In genomic region chr5:42749020-42749419, GRCh38 we compare ENCODE assay signal across 20 cellular contexts. TPM values are rescaled to one million over a fixed set of nuclear protein-coding genes. Genes with fewer than 3 reads are reported as not detected.
A peak's percentile ranks its signal among the peaks of the same experiment; 100 is the strongest.
DNase-seq lines count a peak whose midpoint lies in the region; ATAC-seq, FAIRE-seq and TF ChIP-seq lines count a peak whose summit lies in the region.
"Had no signal": no experiment of that assay in that cellular context is flagged by ENCODE, and none has a peak within 500 bp of the region (broad histone marks: within the 10 kb centered on the region; RNA-seq: fewer than 3 reads in every experiment).

No MANE protein-coding gene starts in this region.

- CTCF ChIA-PET in CD4-positive, alpha-beta memory T cell (lab: Charles Lee; ENCODE audit: partially characterized antibody) = no interaction called here
- CTCF ChIA-PET in endothelial cell of umbilical vein (lab: Charles Lee) = interaction anchor here (0.7 kb wide), 1 partner anchor 19 kb away, joined by 3 read pairs; no protein-coding TSS in a partner anchor

- H3K9me3 Mint-ChIP-seq in CD4-positive, alpha-beta memory T cell = peaks cover 0 to 4% (median 0%) of the 10 kb centered on the region in 8 donors

- H3K27me3 Mint-ChIP-seq in CD4-positive, alpha-beta memory T cell = no peaks in the 10 kb centered on the region

- H2AFZ ChIP-seq in endothelial cell of umbilical vein (ENCODE audit: low read depth, low read length) = no peak overlapping the region

- H3K9me3 ChIP-seq in CD4-positive, alpha-beta memory T cell (ENCODE audit: control insufficient read depth in 1 of 2, low read length in 2 of 2) = no peaks in the 10 kb centered on the region
- no peaks in the 10 kb centered on the region for H3K9me3 ChIP-seq in endothelial cell of umbilical vein (replicated peaks; ENCODE audit: control insufficient read depth, insufficient read depth, low read length)
- H3K9me3 ChIP-seq: tibial artery had no signal

- no TSS peak for BruUV-seq in endothelial cell of umbilical vein (replicated peaks; lab: Mats Ljungman, UMichigan)

- H3K9me1 ChIP-seq in endothelial cell of umbilical vein (replicated peaks; ENCODE audit: control insufficient read depth, extremely low read depth, insufficient read depth, low read length) = peaks cover 2% of the 10 kb centered on the region

- POLR2A ChIA-PET in CD4-positive, alpha-beta memory T cell (lab: Charles Lee; ENCODE audit: partially characterized antibody) = no interaction called here
- POLR2A ChIA-PET in endothelial cell of umbilical vein (lab: Charles Lee) = no interaction called here

- TF ChIP-seq CTCF in endothelial cell of umbilical vein (IDR thresholded peaks at IDR 0.05; ENCODE audit: extremely low read depth in 1 of 2, insufficient read depth in 1 of 2, low read depth in 1 of 2, low read length in 2 of 2) = no peak

- peaks cover 6% of the 10 kb centered on the region for H3K4me1 ChIP-seq in CD4-positive, alpha-beta memory T cell (ENCODE audit: insufficient read depth, low read length)
- no peaks in the 10 kb centered on the region for H3K4me1 ChIP-seq in endothelial cell of umbilical vein (ENCODE audit: control insufficient read depth, extremely low read depth, insufficient read depth, low read length)

- no peak overlapping the region for H3K4me3 ChIP-seq in CD4-positive, alpha-beta memory T cell (ENCODE audit: low read length in 2 of 2)
- H3K4me3 ChIP-seq in endothelial cell of umbilical vein (replicated peaks in 1 of 3; ENCODE audit: insufficient read depth in 1 of 3, low read depth in 1 of 3, low read length in 3 of 3) = no peak overlapping the region
- H3K4me3 ChIP-seq: tibial artery had no signal

- H3K36me3 ChIP-seq in CD4-positive, alpha-beta memory T cell (ENCODE audit: insufficient read depth, low read length) = no peaks in the 10 kb centered on the region
- no peaks in the 10 kb centered on the region for H3K36me3 ChIP-seq in endothelial cell of umbilical vein (ENCODE audit: control insufficient read depth in 2 of 2, extremely low read depth in 1 of 2, insufficient read depth in 2 of 2, low read length in 2 of 2)
- H3K36me3 ChIP-seq: tibial artery had no signal

- H3K27ac ChIP-seq in CD4-positive, alpha-beta memory T cell (ENCODE audit: low read depth, low read length) = no peak overlapping the region
- no peak overlapping the region for H3K27ac ChIP-seq in endothelial cell of umbilical vein (ENCODE audit: insufficient read depth, low read depth, low read length)
- H3K27ac ChIP-seq: tibial artery had no signal

- no peak for TF ChIP-seq POLR2A in endothelial cell of umbilical vein (IDR thresholded peaks at IDR 0.05; ENCODE audit: low read depth, low read length)

- H3K4me2 ChIP-seq in endothelial cell of umbilical vein (ENCODE audit: insufficient read depth, low read length) = no peak overlapping the region

- no peaks in the 10 kb centered on the region for H3K27me3 ChIP-seq in CD4-positive, alpha-beta memory T cell (ENCODE audit: insufficient read depth, low read length)
- H3K27me3 ChIP-seq in endothelial cell of umbilical vein (ENCODE audit: control insufficient read depth in 2 of 2, insufficient read depth in 2 of 2, low read length in 2 of 2) = peaks cover 0 to 2% of the 10 kb centered on the region in 2 experiments
- H3K27me3 ChIP-seq: tibial artery had no signal

- peak overlapping the region in 4 of 8 donors; percentile 17 to 43 (median 26) for H3K4me3 Mint-ChIP-seq in CD4-positive, alpha-beta memory T cell

- H3K36me3 Mint-ChIP-seq in CD4-positive, alpha-beta memory T cell = no peaks in the 10 kb centered on the region

- peak overlapping the region in 4 of 7 donors; percentile 9 to 77 (median 54) for H3K27ac Mint-ChIP-seq in CD4-positive, alpha-beta memory T cell

- DNase-seq in CD4-positive, alpha-beta memory T cell = peak in 4 of 5 donors; percentile 12 to 27 (median 18)
- DNase-seq in MV-4-11 (lab: John Stamatoyannopoulos, UW) (peak; percentile 22), endothelial cell of umbilical vein (ENCODE audit: low read depth, low spot score) (no peak), putamen (ENCODE audit: low spot score) (no peak), cardiac septum (ENCODE audit: low spot score) (no peak)
- DNase-seq: head of caudate nucleus; Kasumi-1; mesendoderm; NCI-H1694; NCI-H510A; stimulated activated CD4-positive, alpha-beta T cell treated with anti-CD3 and anti-CD28 coated beads, Interleukin-2, amount 100 ng/mL, for 48 hours; SW 1271; tibial artery had no signal

- no peaks in the 10 kb centered on the region for H3K79me2 ChIP-seq in endothelial cell of umbilical vein (ENCODE audit: control insufficient read depth, insufficient read depth, low read length)

- peaks cover 6 to 21% (median 12%) of the 10 kb centered on the region in 4 donors for H3K4me1 Mint-ChIP-seq in CD4-positive, alpha-beta memory T cell

- peak; percentile 21 for FAIRE-seq in endothelial cell of umbilical vein (lab: Jason Lieb, UNC)
- FAIRE-seq: GM18507, islet of Langerhans had no signal

- dilution Hi-C loops in endothelial cell of umbilical vein (cut with MboI; ENCODE audit: extremely low pct_ligation_motif_present, low sequenced_read_pairs) = no loop called here

- no peaks in the 10 kb centered on the region for H4K20me1 ChIP-seq in endothelial cell of umbilical vein (replicated peaks; ENCODE audit: control insufficient read depth, extremely low read depth, insufficient read depth, low read length)

- no peak overlapping the region for H3K9ac ChIP-seq in endothelial cell of umbilical vein (replicated peaks; ENCODE audit: extremely low read depth, insufficient read depth, low read length)

- intact Hi-C loops in CD4-positive, alpha-beta memory T cell (cut with micrococcal nuclease) = no loop called here
- intact Hi-C loops in endothelial cell of umbilical vein (cut with micrococcal nuclease) (loop anchor here (10.0 kb wide), 1 partner anchor 356 kb away; no protein-coding TSS in a partner anchor), cardiac septum (cut with DNase I) (no loop called here)

- ATAC-seq in GM19351 (IDR thresholded peaks at IDR 0.05; ENCODE audit: unreplicated experiment) = peak; percentile 57
- ATAC-seq in HG02973 (IDR thresholded peaks at IDR 0.05; ENCODE audit: unreplicated experiment) = no peak
- no peak for ATAC-seq in HG03196 (IDR thresholded peaks at IDR 0.05; ENCODE audit: unreplicated experiment)
- ATAC-seq: Panc1, sciatic nerve had no signal

TF ChIP-seq in endothelial cell of umbilical vein, 7 proteins besides CTCF, POLR2A, EP300 and RAD21:
- no peak for TF ChIP-seq POLR2AphosphoS5 (IDR thresholded peaks at IDR 0.05; ENCODE audit: insufficient read depth, low read depth, low read length)
- no peak for TF ChIP-seq JUN (IDR thresholded peaks at IDR 0.05; ENCODE audit: borderline replicate concordance, insufficient read depth, insufficient read length, low read depth)
- TF ChIP-seq MYC (IDR thresholded peaks at IDR 0.05; ENCODE audit: low read depth, low read length) = no peak
- no peak for TF ChIP-seq GATA2 (IDR thresholded peaks at IDR 0.05; ENCODE audit: insufficient read depth, insufficient read length, low read depth, low read length)
- TF ChIP-seq, protein P1, sequence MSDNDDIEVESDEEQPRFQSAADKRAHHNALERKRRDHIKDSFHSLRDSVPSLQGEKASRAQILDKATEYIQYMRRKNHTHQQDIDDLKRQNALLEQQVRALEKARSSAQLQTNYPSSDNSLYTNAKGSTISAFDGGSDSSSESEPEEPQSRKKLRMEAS (IDR thresholded peaks at IDR 0.05; ENCODE audit: insufficient read depth, insufficient read length) = no peak
- TF ChIP-seq FOS (IDR thresholded peaks at IDR 0.05; ENCODE audit: borderline replicate concordance, insufficient read depth, low read length) = no peak
- TF ChIP-seq EZH2 (IDR thresholded peaks at IDR 0.05; ENCODE audit: borderline replicate concordance, low read depth, low read length, severe bottlenecking) = no peak

RNA-seq across cellular contexts. Expression of gene CCDC152, which starts 7.6 kb away (rescaled TPM):
- total RNA-seq in CD4-positive, alpha-beta memory T cell = 1 to 10 TPM; 5.9 to 6.9 TPM
- 1 to 10 TPM; 1.3 to 2.4 TPM for polyA plus RNA-seq in CD4-positive, alpha-beta memory T cell
- total RNA-seq in endothelial cell of umbilical vein (2.1 and 2.8 TPM in 2 replicates), cardiac septum (1.0 TPM)
- polyA plus RNA-seq in endothelial cell of umbilical vein = 0.29 and 0.48 TPM in 2 replicates
- polyA plus RNA-seq in endothelial cell of umbilical vein (2011; cell fraction: cytosol; rRNA removed) = 0.65 and 0.67 TPM in 2 replicates
- polyA plus RNA-seq in endothelial cell of umbilical vein (2011; cell fraction: nucleus; rRNA removed) = 0.71 and 0.77 TPM in 2 replicates
- 0.32 TPM in 1 of 2 replicates, not detected in the other for polyA plus RNA-seq in endothelial cell of umbilical vein (2012)
- 0.64 and 1.2 TPM in 2 replicates for polyA minus RNA-seq in endothelial cell of umbilical vein
- polyA minus RNA-seq in endothelial cell of umbilical vein (2011; cell fraction: cytosol; rRNA and poly(A)+ RNA removed) = not detected
- polyA minus RNA-seq in endothelial cell of umbilical vein (2011; cell fraction: nucleus; rRNA and poly(A)+ RNA removed) = 0.58 and 0.77 TPM in 2 replicates

Comparison
In these comparisons a context has a peak if more than half of its experiments do, and no peak if none do; other contexts are left out.
1. DNase-seq: peak in CD4-positive, alpha-beta memory T cell (4 of 5) and MV-4-11 (single experiment); none in endothelial cell of umbilical vein (single experiment), putamen (single experiment) and cardiac septum (single experiment).